Comparison of ENCODE assay signal across 21 cellular contexts in the genomic region with DNA sequence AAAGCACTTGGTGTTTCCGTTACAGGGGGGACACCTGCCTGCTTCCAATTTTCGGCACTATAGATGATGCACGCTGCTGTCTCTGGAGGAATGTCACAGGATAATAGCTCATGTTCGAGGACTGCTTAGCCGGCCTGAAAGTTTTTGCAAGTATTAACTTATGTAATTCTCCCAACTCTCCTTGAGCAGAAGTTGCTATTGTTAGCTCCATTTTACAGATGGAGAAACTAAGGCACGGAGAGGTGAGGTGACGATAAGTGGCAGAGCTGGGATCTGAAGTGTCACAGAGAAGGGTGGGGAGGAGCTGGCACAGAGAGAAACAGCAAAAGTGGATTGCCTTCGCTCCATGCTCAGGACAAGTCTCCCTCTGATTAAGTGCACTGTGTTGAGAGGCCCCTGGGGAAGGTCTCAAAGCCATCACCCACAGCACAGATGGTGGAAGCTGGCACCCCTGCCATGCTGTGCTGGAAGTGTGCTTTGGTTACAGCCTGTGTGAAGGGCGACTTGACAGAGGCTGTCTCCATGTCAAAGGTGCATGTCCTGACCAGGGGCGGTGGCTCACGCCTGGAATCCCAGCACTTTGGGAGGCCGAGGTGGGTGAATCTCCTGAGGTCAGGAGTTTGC. TPM values are rescaled to one million over a fixed set of nuclear protein-coding genes. Genes with fewer than 3 reads are reported as not detected.
DNase-seq lines count a peak whose midpoint lies in the region; ATAC-seq and TF ChIP-seq lines count a peak whose summit lies in the region.
"Had no signal": no experiment of that assay in that cellular context is flagged by ENCODE, and none has a peak within 500 bp of the region (broad histone marks: within the 10 kb centered on the region; RNA-seq: fewer than 3 reads in every experiment).

No MANE protein-coding gene starts in this region.

- H3K27ac ChIP-seq in neuronal stem cell (replicated peaks; ENCODE audit: low read length), result no peak overlapping the region
- H3K27ac ChIP-seq in suprapubic skin, result no peak overlapping the region
- H3K27ac ChIP-seq: esophagus muscularis mucosa, foreskin keratinocyte, right lobe of liver, WERI-Rb-1 had no signal

- no peaks in the 10 kb centered on the region for H3K9me3 ChIP-seq in neuronal stem cell (replicated peaks in 1 of 2; ENCODE audit: control insufficient read depth in 2 of 2, insufficient read depth in 1 of 2, low read depth in 1 of 2, low read length in 2 of 2)
- no peaks in the 10 kb centered on the region for H3K9me3 ChIP-seq in suprapubic skin
- H3K9me3 ChIP-seq: esophagus muscularis mucosa, HAP-1, right lobe of liver had no signal

- WGBS in neuronal stem cell (ENCODE audit: extremely low coverage in 2 of 2, insufficient read length in 2 of 2, insufficient replicate concordance in 1 of 2), 2 donors, result no CpG with 5 or more reads among the region's 12 CpGs
- 51% methylated on average over 8 of the region's 12 CpGs for WGBS in suprapubic skin

- H2BK12ac ChIP-seq in neuronal stem cell (ENCODE audit: low read length), result peak overlapping the region; percentile 36

- H2BK120ac ChIP-seq in neuronal stem cell (ENCODE audit: low read depth, low read length), result peak overlapping the region; percentile 25

- no peak for TF ChIP-seq EP300 in suprapubic skin (IDR thresholded peaks at IDR 0.05)

- ATAC-seq in activated T-helper 17 cell treated with anti-CD3 and anti-CD28 coated beads, Interleukin-2, amount 50 U/mL, for 72 hours (replicated peaks), result no peak
- ATAC-seq in GM19463 (IDR thresholded peaks at IDR 0.05; ENCODE audit: unreplicated experiment), result no peak
- ATAC-seq: foreskin keratinocyte, right lobe of liver had no signal

- H2BK5ac ChIP-seq in neuronal stem cell (ENCODE audit: low read length), result no peak overlapping the region

- H3K4me3 ChIP-seq in neuronal stem cell (ENCODE audit: low read length in 2 of 2) (no peak overlapping the region), suprapubic skin (no peak overlapping the region)
- H3K4me3 ChIP-seq: esophagus muscularis mucosa, HAP-1, right lobe of liver had no signal

- H3K14ac ChIP-seq in neuronal stem cell (ENCODE audit: low read length), result no peak overlapping the region

- no peak for TF ChIP-seq CTCF in suprapubic skin (IDR thresholded peaks at IDR 0.05)

- peak overlapping the region; percentile 19 for H3K23ac ChIP-seq in neuronal stem cell (ENCODE audit: low read depth, low read length, poor library complexity)

- no peaks in the 10 kb centered on the region for H3K79me1 ChIP-seq in neuronal stem cell (ENCODE audit: low read depth, low read length)

- no peak for TF ChIP-seq POLR2A in suprapubic skin (IDR thresholded peaks at IDR 0.05)

- peak overlapping the region; percentile 77 for H2BK15ac ChIP-seq in neuronal stem cell (ENCODE audit: low read length)

- peak overlapping the region; percentile 79 for H2AK5ac ChIP-seq in neuronal stem cell (ENCODE audit: low read depth, low read length)

- no peak overlapping the region for H2AFZ ChIP-seq in neuronal stem cell (ENCODE audit: low read length)

- H3K4ac ChIP-seq in neuronal stem cell (ENCODE audit: low read length), result peak overlapping the region; percentile 24

- no peaks in the 10 kb centered on the region for H3K9me3 Mint-ChIP-seq in activated T-helper 17 cell treated with anti-CD3 and anti-CD28 coated beads, Interleukin-2, amount 50 U/mL, for 72 hours
- H3K9me3 Mint-ChIP-seq in T-helper 2 cell treated with Interferon-gamma antibody and Interleukin-4, amounts not matched to agents 5 μg/mL and 100 μg/mL, for 36 hours, result no peaks in the 10 kb centered on the region
- H3K9me3 Mint-ChIP-seq: activated CD4-positive, alpha-beta T cell treated with anti-CD3 and anti-CD28 coated beads, Interleukin-2, amount 10 ng/mL, durations not matched to agents 7 days and 5 days; activated naive CD4-positive, alpha-beta T cell treated with anti-CD3 and anti-CD28 coated beads, Interleukin-2, amount 50 U/mL, for 72 hours had no signal

- peak overlapping the region; percentile 93 for H3K18ac ChIP-seq in neuronal stem cell (ENCODE audit: low read length)

- H3K27ac Mint-ChIP-seq in activated T-helper 17 cell treated with anti-CD3 and anti-CD28 coated beads, Interleukin-2, amount 50 U/mL, for 72 hours, result no peak overlapping the region
- no peak overlapping the region for H3K27ac Mint-ChIP-seq in T-helper 2 cell treated with Interferon-gamma antibody and Interleukin-4, amounts not matched to agents 5 μg/mL and 100 μg/mL, for 36 hours
- H3K27ac Mint-ChIP-seq: activated CD4-positive, alpha-beta T cell treated with anti-CD3 and anti-CD28 coated beads, Interleukin-2, amount 10 ng/mL, durations not matched to agents 7 days and 5 days had no signal

- DNase-seq in NCI-H345 (lab: John Stamatoyannopoulos, UW) (peak; percentile 35), NCI-H345 treated with DMSO at 0.1 percent for 48 hours (lab: John Stamatoyannopoulos, UW; ENCODE audit: unreplicated experiment) (no peak), NCI-H1436 treated with DMSO at 0.1 percent for 48 hours (lab: John Stamatoyannopoulos, UW) (peak; percentile 60), neuronal stem cell (ENCODE audit: low spot score) (no peak), suprapubic skin (ENCODE audit: low spot score in 2 of 2) (no peak)
- DNase-seq in T-helper 2 cell treated with Interferon-gamma antibody and Interleukin-4, amounts not matched to agents 5 μg/mL and 100 μg/mL, for 36 hours (ENCODE audit: low spot score), result no peak
- DNase-seq: activated CD4-positive, alpha-beta T cell treated with anti-CD3 and anti-CD28 coated beads, Interleukin-2, amount 10 ng/mL, durations not matched to agents 7 days and 5 days; AML-193; DMS79; foreskin keratinocyte; GDM1; SW 1271; T1000; WERI-Rb-1 had no signal

- peak overlapping the region; percentile 65 for H3K9ac ChIP-seq in neuronal stem cell (ENCODE audit: low read depth, low read length, poor library complexity)

- peaks cover 28 to 50% of the 10 kb centered on the region in 2 donors for H3K4me1 ChIP-seq in neuronal stem cell (ENCODE audit: control insufficient read depth in 2 of 2, insufficient read depth in 1 of 2, low read depth in 1 of 2, low read length in 2 of 2)
- no peaks in the 10 kb centered on the region for H3K4me1 ChIP-seq in suprapubic skin
- H3K4me1 ChIP-seq: foreskin keratinocyte, HAP-1 had no signal

- no peak overlapping the region for H3K4me2 ChIP-seq in neuronal stem cell (ENCODE audit: insufficient read depth, low read length, poor library complexity, severe bottlenecking)

- H4K91ac ChIP-seq in neuronal stem cell (ENCODE audit: low read depth, low read length, poor library complexity), result no peak overlapping the region

- H3K36me3 ChIP-seq in neuronal stem cell (replicated peaks in 1 of 2; ENCODE audit: control insufficient read depth in 2 of 2, insufficient read depth in 2 of 2, low read length in 2 of 2) (no peaks in the 10 kb centered on the region), suprapubic skin (no peaks in the 10 kb centered on the region)
- H3K36me3 ChIP-seq: esophagus muscularis mucosa, HAP-1, right lobe of liver, WERI-Rb-1 had no signal

- no peaks in the 10 kb centered on the region for H3K27me3 Mint-ChIP-seq in activated T-helper 17 cell treated with anti-CD3 and anti-CD28 coated beads, Interleukin-2, amount 50 U/mL, for 72 hours
- H3K27me3 Mint-ChIP-seq in T-helper 2 cell treated with Interferon-gamma antibody and Interleukin-4, amounts not matched to agents 5 μg/mL and 100 μg/mL, for 36 hours (ENCODE audit: low read depth), result no peaks in the 10 kb centered on the region
- H3K27me3 Mint-ChIP-seq: CD8-positive, alpha-beta memory T cell had no signal

- peaks cover 25% of the 10 kb centered on the region for H3K36me3 Mint-ChIP-seq in activated T-helper 17 cell treated with anti-CD3 and anti-CD28 coated beads, Interleukin-2, amount 50 U/mL, for 72 hours (ENCODE audit: low read depth)
- H3K36me3 Mint-ChIP-seq in T-helper 2 cell treated with Interferon-gamma antibody and Interleukin-4, amounts not matched to agents 5 μg/mL and 100 μg/mL, for 36 hours (ENCODE audit: low read depth), result peaks cover 50% of the 10 kb centered on the region

- no peak overlapping the region for H4K8ac ChIP-seq in neuronal stem cell (ENCODE audit: low read depth, low read length)

- H3K4me1 Mint-ChIP-seq in activated T-helper 17 cell treated with anti-CD3 and anti-CD28 coated beads, Interleukin-2, amount 50 U/mL, for 72 hours, result peaks cover 31% of the 10 kb centered on the region
- H3K4me1 Mint-ChIP-seq in T-helper 2 cell treated with Interferon-gamma antibody and Interleukin-4, amounts not matched to agents 5 μg/mL and 100 μg/mL, for 36 hours (ENCODE audit: low read depth), result peaks cover 49% of the 10 kb centered on the region

- H3K4me3 Mint-ChIP-seq in activated T-helper 17 cell treated with anti-CD3 and anti-CD28 coated beads, Interleukin-2, amount 50 U/mL, for 72 hours, result peak overlapping the region; percentile 63
- no peak overlapping the region for H3K4me3 Mint-ChIP-seq in T-helper 2 cell treated with Interferon-gamma antibody and Interleukin-4, amounts not matched to agents 5 μg/mL and 100 μg/mL, for 36 hours
- H3K4me3 Mint-ChIP-seq: activated CD4-positive, alpha-beta T cell treated with anti-CD3 and anti-CD28 coated beads, Interleukin-2, amount 10 ng/mL, durations not matched to agents 7 days and 5 days had no signal

- H3K27me3 ChIP-seq in neuronal stem cell (ENCODE audit: control insufficient read depth in 3 of 3, insufficient read depth in 3 of 3, low read depth in 1 of 3, low read length in 3 of 3) (no peaks in the 10 kb centered on the region), suprapubic skin (peaks cover 22% of the 10 kb centered on the region)
- H3K27me3 ChIP-seq: right lobe of liver had no signal

RNA-seq across cellular contexts. Expression of a gene that starts 40.8 kb away (rescaled TPM):
- 10 to 100 TPM; 18.5 to 28.5 TPM for total RNA-seq in activated T-helper 17 cell treated with anti-CD3 and anti-CD28 coated beads, Interleukin-2, amount 50 U/mL, for 72 hours
- polyA plus RNA-seq in neuronal stem cell (2013, experiment 1 of 2), result 8.0 TPM
- polyA plus RNA-seq in neuronal stem cell (2013, experiment 2 of 2), result 8.4 TPM
- total RNA-seq in suprapubic skin, result 10 to 100 TPM in 3 of 4 donors, 1 to 10 TPM in 1; 9.2 to 17.9 (median 13.6) TPM

Comparison
In these comparisons a context has a peak if more than half of its experiments do, and no peak if none do; other contexts are left out.
1. DNase-seq: peak in NCI-H345 (single experiment) and NCI-H1436 treated with DMSO at 0.1 percent for 48 hours (single experiment); none in NCI-H345 treated with DMSO at 0.1 percent for 48 hours (single experiment), neuronal stem cell (single experiment), T-helper 2 cell treated with Interferon-gamma antibody and Interleukin-4, amounts not matched to agents 5 μg/mL and 100 μg/mL, for 36 hours (single experiment) and suprapubic skin (0 of 2).